11 cellular contexts compared by ENCODE assay signal in the genomic region with DNA sequence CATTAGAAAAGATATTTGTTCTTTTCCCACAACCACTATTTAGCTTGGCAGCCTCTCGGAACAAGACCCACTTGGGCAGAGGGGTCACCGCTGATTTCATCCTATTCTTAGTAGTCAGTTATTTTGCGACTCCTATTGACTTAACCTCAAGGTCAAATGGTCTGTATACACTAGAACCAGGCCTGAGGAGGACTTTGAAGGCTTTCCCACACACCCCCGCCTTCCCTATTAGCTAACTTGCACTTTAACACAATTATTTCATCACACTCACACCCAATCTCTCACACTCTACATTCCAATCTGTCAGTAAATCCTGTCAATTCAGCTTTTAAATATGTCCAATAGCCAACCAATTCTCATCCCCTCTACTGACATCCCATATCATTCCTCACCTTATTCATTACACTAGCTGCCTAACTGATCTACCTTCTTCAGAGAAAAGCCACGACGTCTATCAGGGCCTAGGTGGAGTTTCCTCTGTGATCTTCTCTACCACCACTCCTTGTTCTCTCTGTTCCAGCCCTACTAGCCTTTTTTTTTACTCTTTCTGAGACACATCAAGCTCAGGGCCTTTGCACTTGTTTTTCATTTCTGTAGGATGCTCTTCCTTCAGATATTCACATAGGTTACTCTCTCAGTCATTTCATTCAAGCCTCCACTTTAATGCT. TPM values are rescaled to one million over a fixed set of nuclear protein-coding genes. Genes with fewer than 3 reads are reported as not detected.
DNase-seq lines count a peak whose midpoint lies in the region; ATAC-seq and TF ChIP-seq lines count a peak whose summit lies in the region.
"Had no signal": no experiment of that assay in that cellular context is flagged by ENCODE, and none has a peak within 500 bp of the region (broad histone marks: within the 10 kb centered on the region; RNA-seq: fewer than 3 reads in every experiment).

No MANE protein-coding gene starts in this region.

- H3K27ac ChIP-seq in liver (ENCODE audit: low read depth in 1 of 2, low read length in 2 of 2) = no peak overlapping the region

- no peak overlapping the region for H3K4me3 ChIP-seq in liver (ENCODE audit: low read depth in 1 of 3, low read length in 3 of 3)

- no peaks in the 10 kb centered on the region for H3K9me3 ChIP-seq in liver (ENCODE audit: control insufficient read depth in 4 of 4, low read length in 3 of 4)

- TF ChIP-seq RAD21 in liver (IDR thresholded peaks at IDR 0.05) = no peak

- WGBS in liver = 50% methylated on average over 6 of the region's 6 CpGs

- H3K36me3 Mint-ChIP-seq in activated naive CD4-positive, alpha-beta T cell treated with anti-CD3 and anti-CD28 coated beads, Interleukin-2, amount 50 U/mL, for 24 hours = no peaks in the 10 kb centered on the region
- H3K36me3 Mint-ChIP-seq in activated naive CD8-positive, alpha-beta T cell treated with anti-CD3 and anti-CD28 coated beads for 36 hours = peaks cover 5% of the 10 kb centered on the region
- no peaks in the 10 kb centered on the region for H3K36me3 Mint-ChIP-seq in stimulated activated memory B cell treated with anti-CD40 and anti-IgM and Interleukin-4, amounts not matched to agents 10 μg/mL and 1 μg/mL and 100 μg/mL, for 72 hours

- H3K36me3 ChIP-seq in liver (ENCODE audit: control insufficient read depth in 4 of 4, insufficient read depth in 3 of 4, low read depth in 1 of 4, low read length in 3 of 4) = no peaks in the 10 kb centered on the region

- peaks cover 0 to 2% (median 0%) of the 10 kb centered on the region in 4 donors for H3K27me3 ChIP-seq in liver (ENCODE audit: control insufficient read depth in 4 of 4, insufficient read depth in 4 of 4, low read length in 3 of 4)

- peak overlapping the region; percentile 10 for H3K27ac Mint-ChIP-seq in activated naive CD4-positive, alpha-beta T cell treated with anti-CD3 and anti-CD28 coated beads, Interleukin-2, amount 50 U/mL, for 24 hours
- H3K27ac Mint-ChIP-seq in activated naive CD8-positive, alpha-beta T cell treated with anti-CD3 and anti-CD28 coated beads for 36 hours = peak overlapping the region; percentile 10
- peak overlapping the region; percentile 3 for H3K27ac Mint-ChIP-seq in stimulated activated memory B cell treated with anti-CD40 and anti-IgM and Interleukin-4, amounts not matched to agents 10 μg/mL and 1 μg/mL and 100 μg/mL, for 72 hours
- H3K27ac Mint-ChIP-seq: H9 had no signal

- peaks cover 18% of the 10 kb centered on the region for H3K27me3 Mint-ChIP-seq in activated naive CD4-positive, alpha-beta T cell treated with anti-CD3 and anti-CD28 coated beads, Interleukin-2, amount 50 U/mL, for 24 hours
- peaks cover 38% of the 10 kb centered on the region for H3K27me3 Mint-ChIP-seq in activated naive CD8-positive, alpha-beta T cell treated with anti-CD3 and anti-CD28 coated beads for 36 hours
- peaks cover 14% of the 10 kb centered on the region for H3K27me3 Mint-ChIP-seq in stimulated activated memory B cell treated with anti-CD40 and anti-IgM and Interleukin-4, amounts not matched to agents 10 μg/mL and 1 μg/mL and 100 μg/mL, for 72 hours

- peak overlapping the region; percentile 55 for H3K4me3 Mint-ChIP-seq in activated naive CD4-positive, alpha-beta T cell treated with anti-CD3 and anti-CD28 coated beads, Interleukin-2, amount 50 U/mL, for 24 hours
- peak overlapping the region; percentile 7 for H3K4me3 Mint-ChIP-seq in activated naive CD8-positive, alpha-beta T cell treated with anti-CD3 and anti-CD28 coated beads for 36 hours
- H3K4me3 Mint-ChIP-seq in stimulated activated memory B cell treated with anti-CD40 and anti-IgM and Interleukin-4, amounts not matched to agents 10 μg/mL and 1 μg/mL and 100 μg/mL, for 72 hours = peak overlapping the region; percentile 2

- peaks cover 11 to 23% (median 19%) of the 10 kb centered on the region in 4 donors for H3K4me1 ChIP-seq in liver (ENCODE audit: control insufficient read depth in 4 of 4, insufficient read depth in 4 of 4, low read length in 3 of 4)

- peaks cover 34% of the 10 kb centered on the region for H3K4me1 Mint-ChIP-seq in activated naive CD4-positive, alpha-beta T cell treated with anti-CD3 and anti-CD28 coated beads, Interleukin-2, amount 50 U/mL, for 24 hours
- H3K4me1 Mint-ChIP-seq in activated naive CD8-positive, alpha-beta T cell treated with anti-CD3 and anti-CD28 coated beads for 36 hours = peaks cover 38% of the 10 kb centered on the region
- peaks cover 40% of the 10 kb centered on the region for H3K4me1 Mint-ChIP-seq in stimulated activated memory B cell treated with anti-CD40 and anti-IgM and Interleukin-4, amounts not matched to agents 10 μg/mL and 1 μg/mL and 100 μg/mL, for 72 hours

- no peak overlapping the region for H3K9ac ChIP-seq in liver (ENCODE audit: low read depth in 1 of 2, low read length in 2 of 2)

- no peak for ATAC-seq in stimulated activated memory B cell treated with anti-CD40 and anti-IgM and Interleukin-4, amounts not matched to agents 10 μg/mL and 1 μg/mL and 100 μg/mL, for 72 hours

- H3K9me3 Mint-ChIP-seq in activated naive CD4-positive, alpha-beta T cell treated with anti-CD3 and anti-CD28 coated beads, Interleukin-2, amount 50 U/mL, for 24 hours = no peaks in the 10 kb centered on the region
- H3K9me3 Mint-ChIP-seq in activated naive CD8-positive, alpha-beta T cell treated with anti-CD3 and anti-CD28 coated beads for 36 hours = peaks cover 2% of the 10 kb centered on the region
- H3K9me3 Mint-ChIP-seq in stimulated activated memory B cell treated with anti-CD40 and anti-IgM and Interleukin-4, amounts not matched to agents 10 μg/mL and 1 μg/mL and 100 μg/mL, for 72 hours = no peaks in the 10 kb centered on the region
- H3K9me3 Mint-ChIP-seq: H9 had no signal

- DNase-seq in activated naive CD4-positive, alpha-beta T cell (lab: John Stamatoyannopoulos, UW) = no peak
- DNase-seq in activated naive CD8-positive, alpha-beta T cell treated with anti-CD3 and anti-CD28 coated beads for 36 hours = no peak
- DNase-seq in Kasumi-1 (lab: John Stamatoyannopoulos, UW) (no peak), NCI-H2196 (lab: John Stamatoyannopoulos, UW; ENCODE audit: unreplicated experiment) (no peak), occipital lobe (lab: John Stamatoyannopoulos, UW) (no peak)
- DNase-seq: H9, NCI-H1105, SHP77 had no signal

- TF ChIP-seq CTCF in liver (IDR thresholded peaks at IDR 0.05; ENCODE audit: low read depth, low read length, missing input control) = no peak

TF ChIP-seq in liver, 16 proteins besides CTCF, POLR2A, EP300 and RAD21:
- TF ChIP-seq EGR1 (IDR thresholded peaks at IDR 0.05; ENCODE audit: low read depth in 2 of 2) (peak in 1 of 2 donors; percentile 67), SP1 (IDR thresholded peaks at IDR 0.05) (peak; percentile 32), HNF4G (IDR thresholded peaks at IDR 0.05) (no peak), NR2F2 (IDR thresholded peaks at IDR 0.05) (peak; percentile 73), MAX (IDR thresholded peaks at IDR 0.05) (no peak), HNF4A (conservative IDR thresholded peaks at IDR 0.05) (peak; percentile 48 to 56), RXRA (IDR thresholded peaks at IDR 0.05) (peak; percentile 33 to 39), FOXA2 (IDR thresholded peaks at IDR 0.05) (peak; percentile 31)

RNA-seq across cellular contexts. Expression of gene NIBAN1, which starts 1.0 kb away (rescaled TPM):
- total RNA-seq in activated naive CD8-positive, alpha-beta T cell treated with anti-CD3 and anti-CD28 coated beads for 36 hours = 1 to 10 TPM; 7.9 to 8.1 TPM
- total RNA-seq in liver (1 to 10 TPM; 4.3 to 5.5 TPM), occipital lobe (2.8 TPM)
- 1 to 10 TPM in 1 of 2 donors, under 1 TPM in 1; 0.50 to 1.3 TPM for polyA plus RNA-seq in liver

Comparison
In these comparisons a context has a peak if more than half of its experiments do, and no peak if none do; other contexts are left out.
1. H3K4me3 Mint-ChIP-seq: peak in every context shown above with its lines; median percentile 55 in activated naive CD4-positive, alpha-beta T cell treated with anti-CD3 and anti-CD28 coated beads, Interleukin-2, amount 50 U/mL, for 24 hours; 7 in activated naive CD8-positive, alpha-beta T cell treated with anti-CD3 and anti-CD28 coated beads for 36 hours; 2 in stimulated activated memory B cell treated with anti-CD40 and anti-IgM and Interleukin-4, amounts not matched to agents 10 μg/mL and 1 μg/mL and 100 μg/mL, for 72 hours.